Comparison of ENCODE assay signal across 8 cellular contexts in the genomic region with DNA sequence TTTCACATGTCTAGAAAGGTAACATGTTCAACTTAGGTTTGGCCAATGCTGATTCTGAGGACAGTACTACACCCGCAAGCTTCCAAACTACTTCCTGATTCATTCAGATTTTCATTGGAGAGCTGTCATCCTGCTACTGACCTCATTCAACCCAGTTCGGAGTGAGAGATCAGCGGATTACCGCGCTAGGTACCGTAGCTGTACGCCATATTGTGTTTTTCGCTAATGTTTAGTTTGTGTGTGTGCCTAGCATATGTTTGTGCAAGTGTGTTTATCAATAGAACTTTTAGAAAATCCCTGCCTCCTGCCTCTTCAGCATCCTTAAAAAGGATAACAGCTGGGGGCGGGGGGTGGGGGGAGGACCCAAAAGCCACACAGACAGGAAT. TPM values are rescaled to one million over a fixed set of nuclear protein-coding genes. Genes with fewer than 3 reads are reported as not detected.
DNase-seq lines count a peak whose midpoint lies in the region; ATAC-seq, FAIRE-seq and TF ChIP-seq lines count a peak whose summit lies in the region.

No MANE protein-coding gene starts in this region.

- H3K27me3 Mint-ChIP-seq in activated naive CD4-positive, alpha-beta T cell treated with anti-CD3 and anti-CD28 coated beads, Interleukin-2, amount 50 U/mL, for 24 hours: no peaks in the 10 kb centered on the region

- no peak for TF ChIP-seq CTCF in omental fat pad (IDR thresholded peaks at IDR 0.05)

- peak; percentile 22 for ATAC-seq in omental fat pad (ENCODE audit: low FRiP score)
- no peak for ATAC-seq in GM21576 (IDR thresholded peaks at IDR 0.05; ENCODE audit: unreplicated experiment)
- no peak for ATAC-seq in GM19328 (IDR thresholded peaks at IDR 0.05; ENCODE audit: unreplicated experiment)

- peak overlapping the region; percentile 77 for H3K4me3 ChIP-seq in Jurkat, Clone E6-1 (ENCODE audit: low read length)

- H3K36me3 Mint-ChIP-seq in activated naive CD4-positive, alpha-beta T cell treated with anti-CD3 and anti-CD28 coated beads, Interleukin-2, amount 50 U/mL, for 24 hours: peaks cover 2% of the 10 kb centered on the region

- H3K27ac Mint-ChIP-seq in activated naive CD4-positive, alpha-beta T cell treated with anti-CD3 and anti-CD28 coated beads, Interleukin-2, amount 50 U/mL, for 24 hours: peak overlapping the region; percentile 98

- H3K9me3 Mint-ChIP-seq in activated naive CD4-positive, alpha-beta T cell treated with anti-CD3 and anti-CD28 coated beads, Interleukin-2, amount 50 U/mL, for 24 hours: no peaks in the 10 kb centered on the region

- peak overlapping the region; percentile 96 for H3K4me3 Mint-ChIP-seq in activated naive CD4-positive, alpha-beta T cell treated with anti-CD3 and anti-CD28 coated beads, Interleukin-2, amount 50 U/mL, for 24 hours

- FAIRE-seq in RCC 7860 (lab: Jason Lieb, UNC): peak; percentile 82

- peak; percentile 67 for DNase-seq in DMS153 (lab: John Stamatoyannopoulos, UW)
- DNase-seq in Jurkat, Clone E6-1 (ENCODE audit: low read depth, low spot score): no peak
- peak; percentile 62 for DNase-seq in RCC 7860 (ENCODE audit: low spot score)
- peak; percentile 14 for DNase-seq in germinal center (ENCODE audit: low spot score)
- no peak for DNase-seq in omental fat pad (ENCODE audit: low spot score)

- H3K4me1 Mint-ChIP-seq in activated naive CD4-positive, alpha-beta T cell treated with anti-CD3 and anti-CD28 coated beads, Interleukin-2, amount 50 U/mL, for 24 hours: peaks cover 38% of the 10 kb centered on the region

RNA-seq across cellular contexts. Expression of a gene that starts 1.1 kb away (rescaled TPM):
- polyA plus RNA-seq in Jurkat, Clone E6-1 (2012; ENCODE audit: insufficient read depth, insufficient read length): 2.5 TPM
- total RNA-seq in omental fat pad: 100 to 1,000 TPM in 1 of 4 donors, 10 to 100 TPM in 3; 46.1 to 102 (median 81.9) TPM

Comparison
In these comparisons a context has a peak if more than half of its experiments do, and no peak if none do; other contexts are left out.
1. DNase-seq: peak in DMS153 (single experiment), RCC 7860 (single experiment) and germinal center (single experiment); none in Jurkat, Clone E6-1 (single experiment) and omental fat pad (single experiment).